Comparison of ENCODE assay signal across 17 cellular contexts in the genomic region with DNA sequence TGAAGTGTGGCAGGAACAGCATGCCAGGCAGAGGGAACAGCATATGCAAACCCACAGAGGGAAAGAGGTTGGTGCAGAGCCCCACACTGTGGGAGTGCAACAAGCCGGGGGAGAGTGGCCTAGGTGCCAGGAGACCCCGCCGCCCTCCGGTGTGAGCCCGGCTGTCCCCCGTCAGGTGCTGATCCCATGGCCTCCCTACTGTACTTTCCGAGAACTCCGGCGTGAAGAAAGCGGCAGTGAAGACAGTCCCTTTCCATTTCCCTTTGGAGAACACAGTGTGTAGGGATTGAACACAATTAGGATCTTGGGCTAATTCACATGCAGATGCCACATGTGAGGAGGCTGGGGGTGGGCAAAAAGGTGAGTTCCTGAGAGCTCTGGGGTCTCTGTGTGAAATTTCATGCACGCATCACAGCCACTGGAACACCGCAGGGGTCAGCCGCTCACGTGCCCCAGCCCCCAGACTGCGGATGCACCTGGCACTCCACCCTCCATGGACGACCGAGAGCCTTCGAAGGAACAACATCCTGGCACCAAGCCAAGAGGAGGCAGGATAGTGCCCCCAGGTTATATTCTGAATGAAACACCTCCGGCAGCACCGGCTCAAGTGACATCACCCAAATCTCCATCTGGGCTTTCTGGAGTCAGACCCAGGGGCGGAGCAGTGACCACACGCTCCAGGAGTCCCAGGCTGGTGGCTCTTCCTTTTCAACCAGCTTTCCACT.
A peak's percentile ranks its signal among the peaks of the same experiment; 100 is the strongest.
DNase-seq lines count a peak whose midpoint lies in the region; ATAC-seq lines count a peak whose summit lies in the region.
"Had no signal": no experiment of that assay in that cellular context is flagged by ENCODE, and none has a peak within 500 bp of the region (broad histone marks: within the 10 kb centered on the region; RNA-seq: fewer than 3 reads in every experiment).

No MANE protein-coding gene starts in this region.

- ATAC-seq in sciatic nerve: no peak
- no peak for ATAC-seq in GM18868 (IDR thresholded peaks at IDR 0.05; ENCODE audit: unreplicated experiment)
- no peak for ATAC-seq in HG02678 (IDR thresholded peaks at IDR 0.05; ENCODE audit: unreplicated experiment)
- no peak for ATAC-seq in HG02798 (IDR thresholded peaks at IDR 0.05; ENCODE audit: poor library complexity, unreplicated experiment)
- ATAC-seq: right cardiac atrium had no signal

- intact Hi-C loops in sciatic nerve (cut with DNase I): no loop called here

- DNase-seq in activated CD8-positive, alpha-beta memory T cell treated with anti-CD3 and anti-CD28 coated beads for 24 hours: peak; percentile 33
- DNase-seq in activated CD8-positive, alpha-beta memory T cell treated with anti-CD3 and anti-CD28 coated beads, Interleukin-2, amount 50 U/mL, for 4 hours: no peak
- DNase-seq in NCI-H146 treated with DMSO at 0.1 percent for 48 hours (lab: John Stamatoyannopoulos, UW; ENCODE audit: unreplicated experiment): peak; percentile 23
- DNase-seq in ecto neural progenitor cell (ENCODE audit: low spot score): peak; percentile 36
- peak; percentile 48 for DNase-seq in sciatic nerve (ENCODE audit: low spot score)
- DNase-seq: activated CD4-positive, alpha-beta T cell treated with anti-CD3 and anti-CD28 coated beads for 48 hours; activated gamma-delta T cell; Calu3; mammary epithelial cell; NCI-H526 treated with DMSO at 0.1 percent for 48 hours; occipital lobe; SHP77; stimulated activated CD4-positive, alpha-beta T cell treated with anti-CD3 and anti-CD28 coated beads, Interleukin-15, amount 100 ng/mL, for 24 hours had no signal
